14 cellular contexts compared by ENCODE assay signal in genomic region chr6:290111-290932, GRCh38. TPM values are rescaled to one million over a fixed set of nuclear protein-coding genes. Genes with fewer than 3 reads are reported as not detected.
DNase-seq lines count a peak whose midpoint lies in the region; ATAC-seq, FAIRE-seq and TF ChIP-seq lines count a peak whose summit lies in the region.
"Had no signal": no experiment of that assay in that cellular context is flagged by ENCODE, and none has a peak within 500 bp of the region (broad histone marks: within the 10 kb centered on the region; RNA-seq: fewer than 3 reads in every experiment).

No MANE protein-coding gene starts in this region.

- peak overlapping the region; percentile 29 for H3K27ac Mint-ChIP-seq in activated CD8-positive, alpha-beta memory T cell treated with anti-CD3 and anti-CD28 coated beads, Interleukin-2, amount 10 ng/mL, durations not matched to agents 7 days and 5 days
- H3K27ac Mint-ChIP-seq in activated naive CD8-positive, alpha-beta T cell treated with anti-CD3 and anti-CD28 coated beads for 36 hours = peak overlapping the region; percentile 42

- H3K9me3 Mint-ChIP-seq in activated CD8-positive, alpha-beta memory T cell treated with anti-CD3 and anti-CD28 coated beads, Interleukin-2, amount 10 ng/mL, durations not matched to agents 7 days and 5 days (ENCODE audit: low read depth) = no peaks in the 10 kb centered on the region
- peaks cover 3% of the 10 kb centered on the region for H3K9me3 Mint-ChIP-seq in activated naive CD8-positive, alpha-beta T cell treated with anti-CD3 and anti-CD28 coated beads for 36 hours

- no peaks in the 10 kb centered on the region for H3K27me3 Mint-ChIP-seq in activated CD8-positive, alpha-beta memory T cell treated with anti-CD3 and anti-CD28 coated beads, Interleukin-2, amount 10 ng/mL, durations not matched to agents 7 days and 5 days
- H3K27me3 Mint-ChIP-seq in activated naive CD8-positive, alpha-beta T cell treated with anti-CD3 and anti-CD28 coated beads for 36 hours = no peaks in the 10 kb centered on the region

- peak; percentile 93 for FAIRE-seq in GM19239 (lab: Jason Lieb, UNC)

- DNase-seq in activated CD8-positive, alpha-beta memory T cell treated with anti-CD3 and anti-CD28 coated beads, Interleukin-2, amount 10 ng/mL, durations not matched to agents 7 days and 5 days = no peak
- DNase-seq in activated CD8-positive, alpha-beta memory T cell treated with anti-CD3 and anti-CD28 coated beads, Interleukin-2, amount 50 U/mL, for 48 hours = no peak
- DNase-seq in GM19239 (ENCODE audit: insufficient read length, low spot score) (no peak), UCSD-AML1 (lab: John Stamatoyannopoulos, UW; ENCODE audit: unreplicated experiment) (no peak), amniotic stem cell (lab: John Stamatoyannopoulos, UW) (no peak)
- no peak for DNase-seq in activated naive CD8-positive, alpha-beta T cell treated with anti-CD3 and anti-CD28 coated beads for 36 hours
- no peak for DNase-seq in stimulated activated CD4-positive, alpha-beta T cell treated with anti-CD3 and anti-CD28 coated beads, Interleukin-4, amount 100 ng/mL, for 24 hours
- DNase-seq: activated CD4-positive, alpha-beta T cell treated with anti-CD3 and anti-CD28 coated beads, Interleukin-2, amount 50 U/mL, for 48 hours; hippocampal formation; mucosa of descending colon; NCI-H526 treated with DMSO at 0.1 percent for 48 hours; SK-N-SH; upper lobe of right lung had no signal

- no peak for TF ChIP-seq CTCF in neutrophil (IDR thresholded peaks at IDR 0.05)

- no peak overlapping the region for H3K4me3 ChIP-seq in neutrophil (ENCODE audit: low read depth in 1 of 2, low read length in 1 of 2)
- H3K4me3 ChIP-seq: mucosa of descending colon had no signal

- peak overlapping the region; percentile 34 for H3K4me3 Mint-ChIP-seq in activated CD8-positive, alpha-beta memory T cell treated with anti-CD3 and anti-CD28 coated beads, Interleukin-2, amount 10 ng/mL, durations not matched to agents 7 days and 5 days
- peak overlapping the region; percentile 39 for H3K4me3 Mint-ChIP-seq in activated naive CD8-positive, alpha-beta T cell treated with anti-CD3 and anti-CD28 coated beads for 36 hours

- no peaks in the 10 kb centered on the region for H3K9me3 ChIP-seq in neutrophil
- H3K9me3 ChIP-seq: mucosa of descending colon, SK-N-SH, upper lobe of right lung had no signal

- H3K36me3 ChIP-seq in neutrophil = no peaks in the 10 kb centered on the region
- H3K36me3 ChIP-seq: upper lobe of right lung had no signal

- ATAC-seq in activated CD8-positive, alpha-beta memory T cell treated with anti-CD3 and anti-CD28 coated beads, Interleukin-2, amount 10 ng/mL, durations not matched to agents 7 days and 5 days = no peak
- ATAC-seq: mucosa of descending colon, upper lobe of right lung had no signal

- H3K4me1 Mint-ChIP-seq in activated CD8-positive, alpha-beta memory T cell treated with anti-CD3 and anti-CD28 coated beads, Interleukin-2, amount 10 ng/mL, durations not matched to agents 7 days and 5 days = peaks cover 60% of the 10 kb centered on the region
- peaks cover 65% of the 10 kb centered on the region for H3K4me1 Mint-ChIP-seq in activated naive CD8-positive, alpha-beta T cell treated with anti-CD3 and anti-CD28 coated beads for 36 hours

- H3K4me1 ChIP-seq in neutrophil (ENCODE audit: control insufficient read depth in 1 of 2, insufficient read depth in 1 of 2, low read depth in 1 of 2, low read length in 1 of 2) = peaks cover 62 to 63% of the 10 kb centered on the region in 2 experiments

- no peaks in the 10 kb centered on the region for H3K27me3 ChIP-seq in neutrophil
- H3K27me3 ChIP-seq: upper lobe of right lung had no signal

- H3K27ac ChIP-seq in neutrophil = peak overlapping the region; percentile 91

- CTCF ChIA-PET in activated CD8-positive, alpha-beta memory T cell treated with anti-CD3 and anti-CD28 coated beads, Interleukin-2, amount 10 ng/mL, durations not matched to agents 7 days and 5 days (lab: Charles Lee) = interaction anchor here (1.6 kb wide), 1 partner anchor 102 kb away, joined by 4 read pairs; no protein-coding TSS in a partner anchor

- H3K36me3 Mint-ChIP-seq in activated CD8-positive, alpha-beta memory T cell treated with anti-CD3 and anti-CD28 coated beads, Interleukin-2, amount 10 ng/mL, durations not matched to agents 7 days and 5 days = peaks cover 30% of the 10 kb centered on the region
- H3K36me3 Mint-ChIP-seq in activated naive CD8-positive, alpha-beta T cell treated with anti-CD3 and anti-CD28 coated beads for 36 hours = peaks cover 17% of the 10 kb centered on the region

RNA-seq across cellular contexts. Expression of gene DUSP22, which starts 2.0 kb away (rescaled TPM):
- 10 to 100 TPM; 38.1 to 47.8 TPM for total RNA-seq in activated CD8-positive, alpha-beta memory T cell treated with anti-CD3 and anti-CD28 coated beads, Interleukin-2, amount 10 ng/mL, durations not matched to agents 7 days and 5 days
- total RNA-seq in activated naive CD8-positive, alpha-beta T cell treated with anti-CD3 and anti-CD28 coated beads for 36 hours = 10 to 100 TPM; 22.9 to 23.9 TPM
